Comparison of ENCODE assay signal across 26 cellular contexts in the genomic region with DNA sequence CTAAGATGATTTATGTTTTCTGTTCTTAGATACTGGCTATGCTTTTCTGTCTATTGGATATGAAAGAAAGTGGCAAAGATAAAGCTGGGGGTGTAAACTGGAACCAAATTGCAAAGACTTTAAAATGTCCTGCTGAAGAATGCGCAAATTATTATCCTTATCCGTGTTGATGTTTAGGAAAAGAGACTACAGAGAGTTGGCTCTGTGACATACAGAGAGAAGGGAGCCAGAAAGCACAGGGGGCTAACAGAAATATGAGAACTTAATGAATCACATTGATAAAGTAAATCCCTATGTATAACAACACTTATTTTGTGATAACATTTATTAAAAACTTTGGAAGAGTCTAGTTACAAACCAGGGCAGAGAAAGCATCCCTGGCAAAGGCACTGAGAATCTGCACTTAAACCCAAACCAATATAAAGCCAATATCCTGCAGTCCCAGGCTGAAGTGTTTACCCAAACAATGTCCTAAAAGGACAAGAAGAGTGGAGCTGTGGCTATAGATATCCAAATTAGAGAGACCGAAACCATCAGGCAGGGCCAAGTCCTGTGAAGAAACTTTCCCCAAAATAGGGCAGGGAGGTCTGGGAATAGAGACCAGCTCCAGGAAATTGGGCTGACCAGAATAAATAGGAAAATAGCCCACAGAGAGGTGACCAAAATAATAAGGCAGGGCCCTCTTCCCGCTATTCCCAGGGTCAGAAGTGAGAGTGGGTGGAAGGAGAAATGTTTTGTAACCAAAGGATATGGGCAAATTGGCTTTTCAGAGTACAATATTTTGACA. TPM values are rescaled to one million over a fixed set of nuclear protein-coding genes. Genes with fewer than 3 reads are reported as not detected.
"Had no signal": no experiment of that assay in that cellular context is flagged by ENCODE, and none has a peak within 500 bp of the region (broad histone marks: within the 10 kb centered on the region; RNA-seq: fewer than 3 reads in every experiment).

No MANE protein-coding gene starts in this region.

- H3K9ac ChIP-seq: neural progenitor cell had no signal

- H3K36me3 ChIP-seq: cardiac muscle cell, lower lobe of right lung, neural progenitor cell, tibial nerve had no signal

- ATAC-seq: activated CD4-positive, CD25-positive, alpha-beta regulatory T cell treated with anti-CD3 and anti-CD28 coated beads, Interleukin-2, amount 50 U/mL, for 24 hours; activated T-cell treated with anti-CD3 and anti-CD28 coated beads, Interleukin-2, amount 50 U/mL, for 72 hours; body of pancreas; lower lobe of right lung; naive thymus-derived CD8-positive, alpha-beta T cell had no signal

- H3K4me2 ChIP-seq: neural progenitor cell had no signal

- DNase-seq: activated CD4-positive, alpha-beta memory T cell treated with anti-CD3 and anti-CD28 coated beads, Interleukin-2, amount 10 ng/mL, durations not matched to agents 7 days and 5 days; activated CD4-positive, alpha-beta T cell treated with anti-CD3 and anti-CD28 coated beads, Interleukin-2, amount 10 ng/mL, durations not matched to agents 24 days and 14 days; activated effector memory CD4-positive, alpha-beta T cell treated with Interleukin-2 at 50 U/mL for 16 hours; activated naive CD4-positive, alpha-beta T cell treated with anti-CD3 and anti-CD28 coated beads for 36 hours; activated naive CD8-positive, alpha-beta T cell treated with anti-CD3 and anti-CD28 coated beads, Interleukin-2, amount 10 ng/mL, durations not matched to agents 7 days and 5 days; activated T-cell treated with anti-CD3 and anti-CD28 coated beads, Interleukin-2, amount 50 U/mL, for 72 hours; amygdala; body of pancreas; dermis blood vessel endothelial cell; effector CD8-positive, alpha-beta T cell; foreskin melanocyte; glutamatergic neuron; hippocampal formation; lower lobe of right lung; naive thymus-derived CD8-positive, alpha-beta T cell; retina; stimulated activated CD4-positive, alpha-beta T cell treated with anti-CD3 and anti-CD28 coated beads, Interleukin-4, amount 100 ng/mL, for 24 hours; substantia nigra; T1000 had no signal

- H3K27ac Mint-ChIP-seq: activated CD4-positive, alpha-beta memory T cell treated with anti-CD3 and anti-CD28 coated beads, Interleukin-2, amount 10 ng/mL, durations not matched to agents 7 days and 5 days; activated CD4-positive, alpha-beta T cell treated with anti-CD3 and anti-CD28 coated beads, Interleukin-2, amount 10 ng/mL, durations not matched to agents 24 days and 14 days; activated naive CD4-positive, alpha-beta T cell treated with anti-CD3 and anti-CD28 coated beads for 36 hours; activated naive CD8-positive, alpha-beta T cell treated with anti-CD3 and anti-CD28 coated beads, Interleukin-2, amount 10 ng/mL, durations not matched to agents 7 days and 5 days; activated T-cell treated with anti-CD3 and anti-CD28 coated beads, Interleukin-2, amount 50 U/mL, for 72 hours; neural progenitor cell; progenitor cell of endocrine pancreas; stimulated activated naive CD8-positive, alpha-beta T cell treated with anti-CD3 and anti-CD28 coated beads, Interleukin-15, Interleukin-2, amounts not matched to agents 100 ng/mL and 50 ng/mL, for 24 hours had no signal

- H3K4me3 ChIP-seq: body of pancreas, cardiac muscle cell, lower lobe of right lung, neural progenitor cell, tibial nerve had no signal

- H3K9me3 ChIP-seq: body of pancreas, lower lobe of right lung had no signal

- H3K27me3 Mint-ChIP-seq: activated CD4-positive, alpha-beta memory T cell treated with anti-CD3 and anti-CD28 coated beads, Interleukin-2, amount 10 ng/mL, durations not matched to agents 7 days and 5 days; activated CD4-positive, alpha-beta T cell treated with anti-CD3 and anti-CD28 coated beads, Interleukin-2, amount 10 ng/mL, durations not matched to agents 24 days and 14 days; activated naive CD8-positive, alpha-beta T cell treated with anti-CD3 and anti-CD28 coated beads, Interleukin-2, amount 10 ng/mL, durations not matched to agents 7 days and 5 days; naive thymus-derived CD8-positive, alpha-beta T cell; progenitor cell of endocrine pancreas; stimulated activated naive CD8-positive, alpha-beta T cell treated with anti-CD3 and anti-CD28 coated beads, Interleukin-15, Interleukin-2, amounts not matched to agents 100 ng/mL and 50 ng/mL, for 24 hours had no signal

- H3K27ac ChIP-seq: body of pancreas, cardiac muscle cell, lower lobe of right lung, neural progenitor cell, tibial nerve had no signal

- H3K4me3 Mint-ChIP-seq: activated CD4-positive, alpha-beta memory T cell treated with anti-CD3 and anti-CD28 coated beads, Interleukin-2, amount 10 ng/mL, durations not matched to agents 7 days and 5 days; activated CD4-positive, alpha-beta T cell treated with anti-CD3 and anti-CD28 coated beads, Interleukin-2, amount 10 ng/mL, durations not matched to agents 24 days and 14 days; activated naive CD4-positive, alpha-beta T cell treated with anti-CD3 and anti-CD28 coated beads for 36 hours; activated naive CD8-positive, alpha-beta T cell treated with anti-CD3 and anti-CD28 coated beads, Interleukin-2, amount 10 ng/mL, durations not matched to agents 7 days and 5 days; activated T-cell treated with anti-CD3 and anti-CD28 coated beads, Interleukin-2, amount 50 U/mL, for 72 hours; naive thymus-derived CD8-positive, alpha-beta T cell; neural progenitor cell; stimulated activated naive CD8-positive, alpha-beta T cell treated with anti-CD3 and anti-CD28 coated beads, Interleukin-15, Interleukin-2, amounts not matched to agents 100 ng/mL and 50 ng/mL, for 24 hours had no signal

- H3K4me1 Mint-ChIP-seq: neural progenitor cell had no signal

- H3K36me3 Mint-ChIP-seq: neural progenitor cell had no signal

- H3K9me3 Mint-ChIP-seq: activated CD4-positive, alpha-beta memory T cell treated with anti-CD3 and anti-CD28 coated beads, Interleukin-2, amount 10 ng/mL, durations not matched to agents 7 days and 5 days; activated naive CD4-positive, alpha-beta T cell treated with anti-CD3 and anti-CD28 coated beads for 36 hours; activated T-cell treated with anti-CD3 and anti-CD28 coated beads, Interleukin-2, amount 50 U/mL, for 72 hours; neural progenitor cell had no signal

- H3K27me3 ChIP-seq: body of pancreas, cardiac muscle cell, neural progenitor cell, tibial nerve had no signal

- FAIRE-seq: urothelium cell line had no signal

- H3K4me1 ChIP-seq: body of pancreas, lower lobe of right lung, neural progenitor cell, tibial nerve had no signal

- H2AFZ ChIP-seq: neural progenitor cell had no signal

RNA-seq across cellular contexts. Expression of a gene that starts 45.0 kb away (rescaled TPM):
- total RNA-seq: body of pancreas, cardiac muscle cell, progenitor cell of endocrine pancreas had no signal
- polyA plus RNA-seq: cardiac muscle cell had no signal
